8 cellular contexts compared by ENCODE assay signal in genomic region chr11:57527056-57527631, GRCh38. TPM values are rescaled to one million over a fixed set of nuclear protein-coding genes. Genes with fewer than 3 reads are reported as not detected.
DNase-seq lines count a peak whose midpoint lies in the region; ATAC-seq, FAIRE-seq and TF ChIP-seq lines count a peak whose summit lies in the region.

No MANE protein-coding gene starts in this region.

- H3K36me3 Mint-ChIP-seq in activated T-helper 1 cell treated with anti-CD3 and anti-CD28 coated beads, Interleukin-12 subunit alpha, Interleukin-12 subunit beta, Interleukin-2, Interleukin-4 antibody, amounts not matched to agents 30 ng/mL and 10 ng/mL and 1 ng/mL, durations not matched to agents 14 hours and 24 hours and 36 hours (ENCODE audit: low read depth), result peaks cover 17% of the 10 kb centered on the region
- no peaks in the 10 kb centered on the region for H3K36me3 Mint-ChIP-seq in type B pancreatic cell

- intact Hi-C loops in activated T-helper 1 cell treated with anti-CD3 and anti-CD28 coated beads, Interleukin-12 subunit alpha, Interleukin-12 subunit beta, Interleukin-2, Interleukin-4 antibody, amounts not matched to agents 30 ng/mL and 10 ng/mL and 1 ng/mL, durations not matched to agents 14 hours and 24 hours and 36 hours (cut with micrococcal nuclease), result loop anchor here (1.0 kb wide), 3 partner anchors 34 to 182 kb away; no protein-coding TSS in a partner anchor
- intact Hi-C loops in pancreas (cut with DNase I), result loop anchor here in 2 of 3 donors (5.0 to 10.0 kb wide), 3 partner anchors 35 to 180 kb away; no protein-coding TSS in a partner anchor

- no peak overlapping the region for H3K4me3 Mint-ChIP-seq in activated T-helper 1 cell treated with anti-CD3 and anti-CD28 coated beads, Interleukin-12 subunit alpha, Interleukin-12 subunit beta, Interleukin-2, Interleukin-4 antibody, amounts not matched to agents 30 ng/mL and 10 ng/mL and 1 ng/mL, durations not matched to agents 14 hours and 24 hours and 36 hours
- no peak overlapping the region for H3K4me3 Mint-ChIP-seq in type B pancreatic cell

- no peak for TF ChIP-seq POLR2A in Peyer's patch (IDR thresholded peaks at IDR 0.05)

- H3K4me3 ChIP-seq in HFF-Myc (replicated peaks; ENCODE audit: low read depth, low read length) (no peak overlapping the region), Peyer's patch (no peak overlapping the region), pancreas (no peak overlapping the region)

- H3K27ac Mint-ChIP-seq in activated T-helper 1 cell treated with anti-CD3 and anti-CD28 coated beads, Interleukin-12 subunit alpha, Interleukin-12 subunit beta, Interleukin-2, Interleukin-4 antibody, amounts not matched to agents 30 ng/mL and 10 ng/mL and 1 ng/mL, durations not matched to agents 14 hours and 24 hours and 36 hours, result no peak overlapping the region
- H3K27ac Mint-ChIP-seq in type B pancreatic cell, result peak overlapping the region; percentile 30

- H3K9me3 ChIP-seq in Peyer's patch (no peaks in the 10 kb centered on the region), pancreas (no peaks in the 10 kb centered on the region)

- H3K27me3 Mint-ChIP-seq in activated T-helper 1 cell treated with anti-CD3 and anti-CD28 coated beads, Interleukin-12 subunit alpha, Interleukin-12 subunit beta, Interleukin-2, Interleukin-4 antibody, amounts not matched to agents 30 ng/mL and 10 ng/mL and 1 ng/mL, durations not matched to agents 14 hours and 24 hours and 36 hours (ENCODE audit: insufficient read depth), result no peaks in the 10 kb centered on the region
- no peaks in the 10 kb centered on the region for H3K27me3 Mint-ChIP-seq in type B pancreatic cell

- TF ChIP-seq CTCF in HFF-Myc (IDR thresholded peaks at IDR 0.05; ENCODE audit: low read depth, low read length, missing control alignments) (peak; percentile 86), Peyer's patch (IDR thresholded peaks at IDR 0.05) (peak; percentile 81 to 96 (median 94)), foreskin keratinocyte (conservative IDR thresholded peaks at IDR 0.05) (peak; percentile 94), pancreas (IDR thresholded peaks at IDR 0.05) (peak; percentile 78 to 91 (median 86)), type B pancreatic cell (conservative IDR thresholded peaks at IDR 0.05) (peak; percentile 98)

- no peaks in the 10 kb centered on the region for H3K9me3 Mint-ChIP-seq in activated T-helper 1 cell treated with anti-CD3 and anti-CD28 coated beads, Interleukin-12 subunit alpha, Interleukin-12 subunit beta, Interleukin-2, Interleukin-4 antibody, amounts not matched to agents 30 ng/mL and 10 ng/mL and 1 ng/mL, durations not matched to agents 14 hours and 24 hours and 36 hours
- H3K9me3 Mint-ChIP-seq in type B pancreatic cell, result no peaks in the 10 kb centered on the region

- no peak overlapping the region for H3K27ac ChIP-seq in Peyer's patch
- no peak overlapping the region for H3K27ac ChIP-seq in foreskin keratinocyte
- no peak overlapping the region for H3K27ac ChIP-seq in pancreas

- FAIRE-seq in pancreas (lab: Jason Lieb, UNC), result no peak

- H3K4me1 ChIP-seq in Peyer's patch, result peaks cover 0 to 9% (median 6%) of the 10 kb centered on the region in 4 donors
- peaks cover 9% of the 10 kb centered on the region for H3K4me1 ChIP-seq in foreskin keratinocyte
- peaks cover 0 to 21% (median 0%) of the 10 kb centered on the region in 3 donors for H3K4me1 ChIP-seq in pancreas

- ATAC-seq in foreskin keratinocyte (peak; percentile 14), pancreas (peak; percentile 34 to 54 (median 52)), HG03521 (IDR thresholded peaks at IDR 0.05; ENCODE audit: unreplicated experiment) (no peak)

- WGBS in pancreas, 2 donors, result 7 to 8% methylated on average over 7 of the region's 7 CpGs

- peak; percentile 75 for DNase-seq in CD1c-positive myeloid dendritic cell (ENCODE audit: extremely low spot score)
- DNase-seq in HFF-Myc (ENCODE audit: extremely low read depth, low read depth), result peak; percentile 57
- peak; percentile 75 to 92 (median 77) for DNase-seq in Peyer's patch
- DNase-seq in activated T-helper 1 cell treated with anti-CD3 and anti-CD28 coated beads, Interleukin-12 subunit alpha, Interleukin-12 subunit beta, Interleukin-2, Interleukin-4 antibody, amounts not matched to agents 30 ng/mL and 10 ng/mL and 1 ng/mL, durations not matched to agents 14 hours and 24 hours and 36 hours (ENCODE audit: low spot score), result peak; percentile 50
- peak in 1 of 2 donors; percentile 39 for DNase-seq in foreskin keratinocyte
- peak; percentile 67 to 88 (median 76) for DNase-seq in pancreas
- no peak for DNase-seq in type B pancreatic cell (ENCODE audit: extremely low spot score, unreplicated experiment)

- no peaks in the 10 kb centered on the region for H3K27me3 ChIP-seq in Peyer's patch
- H3K27me3 ChIP-seq in foreskin keratinocyte, result no peaks in the 10 kb centered on the region
- H3K27me3 ChIP-seq in pancreas, result no peaks in the 10 kb centered on the region

- H3K36me3 ChIP-seq in Peyer's patch (peaks cover 0 to 5% (median 0%) of the 10 kb centered on the region in 3 donors), pancreas (no peaks in the 10 kb centered on the region)

- H3K4me1 Mint-ChIP-seq in activated T-helper 1 cell treated with anti-CD3 and anti-CD28 coated beads, Interleukin-12 subunit alpha, Interleukin-12 subunit beta, Interleukin-2, Interleukin-4 antibody, amounts not matched to agents 30 ng/mL and 10 ng/mL and 1 ng/mL, durations not matched to agents 14 hours and 24 hours and 36 hours (ENCODE audit: low read depth), result peaks cover 31% of the 10 kb centered on the region
- peaks cover 16% of the 10 kb centered on the region for H3K4me1 Mint-ChIP-seq in type B pancreatic cell (ENCODE audit: unreplicated experiment)

RNA-seq across cellular contexts. Expression of gene TIMM10, which starts 3.4 kb away (rescaled TPM):
- total RNA-seq in Peyer's patch (10 to 100 TPM; 16.8 to 39.6 (median 19.6) TPM), foreskin keratinocyte (42.2 and 88.5 TPM in 2 replicates), pancreas (10 to 100 TPM; 12.2 to 32.6 (median 21.7) TPM), type B pancreatic cell (ENCODE audit: low replicate concordance) (57.9 and 64.2 TPM in 2 replicates)
- total RNA-seq in activated T-helper 1 cell treated with anti-CD3 and anti-CD28 coated beads, Interleukin-12 subunit alpha, Interleukin-12 subunit beta, Interleukin-2, Interleukin-4 antibody, amounts not matched to agents 30 ng/mL and 10 ng/mL and 1 ng/mL, durations not matched to agents 14 hours and 24 hours and 36 hours, result 98.2 and 99.6 TPM in 2 replicates
- polyA plus RNA-seq in foreskin keratinocyte (120 and 195 TPM in 2 replicates), pancreas (10 to 100 TPM; 15.7 to 25.8 TPM)

RNA-seq across cellular contexts. Expression of gene SMTNL1, which starts 10.3 kb away (rescaled TPM):
- total RNA-seq in Peyer's patch, result not detected
- total RNA-seq in activated T-helper 1 cell treated with anti-CD3 and anti-CD28 coated beads, Interleukin-12 subunit alpha, Interleukin-12 subunit beta, Interleukin-2, Interleukin-4 antibody, amounts not matched to agents 30 ng/mL and 10 ng/mL and 1 ng/mL, durations not matched to agents 14 hours and 24 hours and 36 hours, result not detected in 2 replicates
- not detected in 2 replicates for total RNA-seq in foreskin keratinocyte
- polyA plus RNA-seq in foreskin keratinocyte, result not detected in 2 replicates
- total RNA-seq in pancreas, result not detected
- polyA plus RNA-seq in pancreas, result not detected
- total RNA-seq in type B pancreatic cell (ENCODE audit: low replicate concordance), result not detected in 2 replicates

RNA-seq across cellular contexts. Expression of gene SLC43A1, which starts 11.6 kb away (rescaled TPM):
- total RNA-seq in Peyer's patch (10 to 100 TPM in 3 of 4 donors, 1 to 10 TPM in 1; 4.6 to 19.0 (median 11.2) TPM), foreskin keratinocyte (4.3 and 6.2 TPM in 2 replicates), pancreas (100 to 1,000 TPM in 4 of 6 donors, 10 to 100 TPM in 2; 78.3 to 280 (median 137) TPM), type B pancreatic cell (ENCODE audit: low replicate concordance) (19.0 and 20.8 TPM in 2 replicates)
- 29.1 and 30.3 TPM in 2 replicates for total RNA-seq in activated T-helper 1 cell treated with anti-CD3 and anti-CD28 coated beads, Interleukin-12 subunit alpha, Interleukin-12 subunit beta, Interleukin-2, Interleukin-4 antibody, amounts not matched to agents 30 ng/mL and 10 ng/mL and 1 ng/mL, durations not matched to agents 14 hours and 24 hours and 36 hours
- polyA plus RNA-seq in foreskin keratinocyte (3.2 and 5.4 TPM in 2 replicates), pancreas (100 to 1,000 TPM; 100 to 110 TPM)

RNA-seq across cellular contexts. Expression of gene UBE2L6, which starts 40.3 kb away (rescaled TPM):
- total RNA-seq in Peyer's patch, result 10 to 100 TPM; 15.6 to 66.0 (median 25.1) TPM
- 155 and 163 TPM in 2 replicates for total RNA-seq in activated T-helper 1 cell treated with anti-CD3 and anti-CD28 coated beads, Interleukin-12 subunit alpha, Interleukin-12 subunit beta, Interleukin-2, Interleukin-4 antibody, amounts not matched to agents 30 ng/mL and 10 ng/mL and 1 ng/mL, durations not matched to agents 14 hours and 24 hours and 36 hours
- 96.0 and 108 TPM in 2 replicates for total RNA-seq in foreskin keratinocyte
- 111 and 135 TPM in 2 replicates for polyA plus RNA-seq in foreskin keratinocyte
- total RNA-seq in pancreas, result 10 to 100 TPM in 5 of 6 donors, 1 to 10 TPM in 1; 9.6 to 46.4 (median 11.5) TPM
- 10 to 100 TPM; 12.9 to 18.9 TPM for polyA plus RNA-seq in pancreas
- total RNA-seq in type B pancreatic cell (ENCODE audit: low replicate concordance), result 29.9 and 65.1 TPM in 2 replicates
